Comparison of ENCODE assay signal across 9 cellular contexts in the genomic region with DNA sequence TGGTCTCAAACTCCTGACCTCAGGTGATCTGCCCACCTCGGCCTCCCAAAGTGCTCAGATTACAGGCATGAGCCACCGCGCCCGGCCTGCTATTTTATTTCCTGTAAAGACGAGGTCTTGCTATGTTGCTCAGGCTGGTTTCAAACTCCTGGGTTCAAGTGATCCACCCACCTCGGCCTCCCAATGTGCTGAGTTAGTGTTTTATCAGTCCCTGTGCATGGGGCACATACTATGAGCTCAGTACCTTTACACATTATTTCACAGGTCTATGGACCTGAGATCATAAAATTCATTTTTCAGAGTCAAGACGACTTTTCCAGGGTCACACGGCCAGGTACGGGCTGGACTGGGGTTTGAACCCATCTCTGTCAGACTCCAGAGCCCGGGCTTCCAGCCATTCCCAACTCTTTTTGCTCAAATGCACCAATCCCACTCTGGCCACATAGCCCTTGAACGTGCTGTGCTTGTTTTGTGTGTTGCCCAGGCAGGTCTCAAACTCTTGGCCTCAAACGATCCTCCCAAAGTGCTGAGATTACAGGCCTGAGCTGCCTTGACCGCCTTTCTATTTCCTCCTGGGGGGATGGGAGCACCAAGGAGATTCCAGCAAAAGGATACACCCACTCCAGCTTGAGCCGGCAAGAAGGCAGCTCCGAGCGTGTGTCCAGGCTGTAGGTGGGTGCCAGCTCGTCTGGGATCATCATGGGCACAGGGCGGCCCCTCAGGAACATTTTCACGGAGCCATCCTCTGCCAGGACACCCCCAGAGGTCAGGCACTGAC. TPM values are rescaled to one million over a fixed set of nuclear protein-coding genes. Genes with fewer than 3 reads are reported as not detected.
A peak's percentile ranks its signal among the peaks of the same experiment; 100 is the strongest.
DNase-seq lines count a peak whose midpoint lies in the region; ATAC-seq lines count a peak whose summit lies in the region.
"Had no signal": no experiment of that assay in that cellular context is flagged by ENCODE, and none has a peak within 500 bp of the region (broad histone marks: within the 10 kb centered on the region; RNA-seq: fewer than 3 reads in every experiment).

No MANE protein-coding gene starts in this region.

- H3K4me1 ChIP-seq in HUES64 (ENCODE audit: insufficient read depth, low read length) (peaks cover 9% of the 10 kb centered on the region), mesodermal cell (ENCODE audit: control insufficient read depth, insufficient read depth, low read length, poor library complexity, severe bottlenecking) (peaks cover 13% of the 10 kb centered on the region)

- no peaks in the 10 kb centered on the region for H3K27me3 ChIP-seq in HUES64 (ENCODE audit: insufficient read depth, low read length)

- peak overlapping the region; percentile 41; the same call in 1 of the 2 replicates for H3K9ac ChIP-seq in HUES64 (ENCODE audit: low read depth, low read length)

- H3K4me3 ChIP-seq in HUES64 (ENCODE audit: low read length) (peak overlapping the region; percentile 68), mesodermal cell (ENCODE audit: extremely low read depth, insufficient read depth, low read length, poor library complexity, severe bottlenecking) (peak overlapping the region; percentile 42)

- H3K36me3 ChIP-seq in HUES64 (ENCODE audit: insufficient read depth, low read length), result no peaks in the 10 kb centered on the region
- H3K36me3 ChIP-seq in mesodermal cell (ENCODE audit: control insufficient read depth, insufficient read depth, low read length), result no peaks in the 10 kb centered on the region

- H3K9me3 ChIP-seq in HUES64 (ENCODE audit: insufficient read depth, low read depth, low read length) (no peaks in the 10 kb centered on the region), mesodermal cell (ENCODE audit: control insufficient read depth, low read length) (no peaks in the 10 kb centered on the region)

- in situ Hi-C loops in T47D (cut with HindIII; ENCODE audit: low pct_unique_long_range_greater_than_20kb, low sequenced_read_pairs), result no loop called here

- ATAC-seq in HG03097 (IDR thresholded peaks at IDR 0.05; ENCODE audit: low FRiP score, unreplicated experiment), result no peak
- ATAC-seq: sciatic nerve had no signal

- H3K27ac ChIP-seq in HUES64 (ENCODE audit: low read depth, low read length), result peak overlapping the region; percentile 55; the same call in 1 of the 2 replicates
- peak overlapping the region; percentile 33 for H3K27ac ChIP-seq in mesodermal cell (ENCODE audit: low read depth, low read length, severe bottlenecking)

- DNase-seq in AG08396 (ENCODE audit: low spot score) (peak; percentile 69), T47D (ENCODE audit: low read depth in 1 of 2, low spot score in 1 of 2) (peak; percentile 28 to 71), NCI-H2196 treated with DMSO at 0.1 percent for 48 hours (lab: John Stamatoyannopoulos, UW; ENCODE audit: unreplicated experiment) (no peak), cortex of kidney (lab: John Stamatoyannopoulos, UW) (no peak), NCI-H2227 (lab: John Stamatoyannopoulos, UW; ENCODE audit: unreplicated experiment) (no peak)

- WGBS in HUES64, result 51% methylated on average over 19 of the region's 19 CpGs
- 63 to 71% methylated on average over 14 to 19 of the region's 19 CpGs for WGBS in mesodermal cell (ENCODE audit: insufficient coverage in 2 of 2), 2 experiments

RNA-seq across cellular contexts. Expression of a gene that starts 1.1 kb away (rescaled TPM):
- polyA plus RNA-seq in HUES64 (2013, experiment 1 of 2), result 9.3 TPM
- 15.7 TPM for polyA plus RNA-seq in HUES64 (2013, experiment 2 of 2)
- 29.1 TPM for polyA plus RNA-seq in mesodermal cell (2013, experiment 1 of 2)
- 27.9 TPM for polyA plus RNA-seq in mesodermal cell (2013, experiment 2 of 2)

RNA-seq across cellular contexts. Expression of a gene that starts 29.9 kb away (rescaled TPM):
- 0.15 TPM for polyA plus RNA-seq in HUES64 (2013, experiment 1 of 2)
- 0.32 TPM for polyA plus RNA-seq in HUES64 (2013, experiment 2 of 2)
- polyA plus RNA-seq in mesodermal cell (2013, experiment 1 of 2), result 10.8 TPM
- 9.3 TPM for polyA plus RNA-seq in mesodermal cell (2013, experiment 2 of 2)

RNA-seq across cellular contexts. Expression of a gene that starts 36.1 kb away (rescaled TPM):
- polyA plus RNA-seq in HUES64 (2013, experiment 1 of 2), result 0.35 TPM
- polyA plus RNA-seq in HUES64 (2013, experiment 2 of 2), result 0.25 TPM
- polyA plus RNA-seq in mesodermal cell (2013, experiment 1 of 2), result 8.4 TPM
- 6.2 TPM for polyA plus RNA-seq in mesodermal cell (2013, experiment 2 of 2)

RNA-seq across cellular contexts. Expression of a gene that starts 53.5 kb away (rescaled TPM):
- 7.7 TPM for polyA plus RNA-seq in HUES64 (2013, experiment 1 of 2)
- polyA plus RNA-seq in HUES64 (2013, experiment 2 of 2), result 9.9 TPM
- polyA plus RNA-seq in mesodermal cell (2013, experiment 1 of 2), result 9.1 TPM
- 7.6 TPM for polyA plus RNA-seq in mesodermal cell (2013, experiment 2 of 2)

RNA-seq across cellular contexts. Expression of a gene that starts 53.7 kb away (rescaled TPM):
- polyA plus RNA-seq in HUES64 (2013, experiment 1 of 2), result 496 TPM
- 551 TPM for polyA plus RNA-seq in HUES64 (2013, experiment 2 of 2)
- 595 TPM for polyA plus RNA-seq in mesodermal cell (2013, experiment 1 of 2)
- polyA plus RNA-seq in mesodermal cell (2013, experiment 2 of 2), result 570 TPM

Comparison
In these comparisons a context has a peak if more than half of its experiments do, and no peak if none do; other contexts are left out.
1. DNase-seq: peak in AG08396 (single experiment) and T47D (2 of 2); none in NCI-H2196 treated with DMSO at 0.1 percent for 48 hours (single experiment), cortex of kidney (single experiment) and NCI-H2227 (single experiment).